ENCODE assay signal across 8 cellular contexts in genomic region chr9:83706703-83707517, GRCh38. TPM values are rescaled to one million over a fixed set of nuclear protein-coding genes. Genes with fewer than 3 reads are reported as not detected.
A peak's percentile ranks its signal among the peaks of the same experiment; 100 is the strongest.
DNase-seq lines count a peak whose midpoint lies in the region; ATAC-seq and TF ChIP-seq lines count a peak whose summit lies in the region.

No MANE protein-coding gene starts in this region.

- ATAC-seq in HG02943 (IDR thresholded peaks at IDR 0.05; ENCODE audit: low read depth, unreplicated experiment): peak; percentile 23

- H3K27me3 ChIP-seq in neural progenitor cell (no peaks in the 10 kb centered on the region), subcutaneous abdominal adipose tissue (ENCODE audit: control insufficient read depth in 5 of 5, insufficient read depth in 4 of 5, low read length in 5 of 5) (no peaks in the 10 kb centered on the region)

- H3K4me1 Mint-ChIP-seq in activated T-cell treated with anti-CD3 and anti-CD28 coated beads, Interleukin-2, amount 50 U/mL, for 24 hours (ENCODE audit: low read depth): peaks cover 54% of the 10 kb centered on the region
- H3K4me1 Mint-ChIP-seq in neural progenitor cell: peaks cover 27% of the 10 kb centered on the region

- H3K27ac ChIP-seq in neural progenitor cell (peak overlapping the region; percentile 99), subcutaneous abdominal adipose tissue (ENCODE audit: low read depth, low read length) (peak overlapping the region; percentile 100)

- no peaks in the 10 kb centered on the region for H3K27me3 Mint-ChIP-seq in activated T-cell treated with anti-CD3 and anti-CD28 coated beads, Interleukin-2, amount 50 U/mL, for 24 hours
- no peaks in the 10 kb centered on the region for H3K27me3 Mint-ChIP-seq in neural progenitor cell (ENCODE audit: insufficient read depth, low read depth)

- peaks cover 52% of the 10 kb centered on the region for H3K36me3 Mint-ChIP-seq in activated T-cell treated with anti-CD3 and anti-CD28 coated beads, Interleukin-2, amount 50 U/mL, for 24 hours (ENCODE audit: low read depth)
- peaks cover 23% of the 10 kb centered on the region for H3K36me3 Mint-ChIP-seq in neural progenitor cell

- peak overlapping the region; percentile 98 for H3K4me2 ChIP-seq in neural progenitor cell

- H3K4me3 ChIP-seq in fibroblast of mammary gland (ENCODE audit: control insufficient read depth, low read depth, low read length) (peak overlapping the region; percentile 79), neural progenitor cell (peak overlapping the region; percentile 77), subcutaneous abdominal adipose tissue (ENCODE audit: low read depth in 1 of 5, low read length in 5 of 5) (peak overlapping the region; percentile 76 to 94 (median 92))

- DNase-seq in NCI-H510A treated with DMSO at 0.1 percent for 48 hours (lab: John Stamatoyannopoulos, UW): peak; percentile 32
- DNase-seq in NCI-H510A (lab: John Stamatoyannopoulos, UW): no peak
- peak; percentile 3 for DNase-seq in NCI-H345 treated with DMSO at 0.1 percent for 48 hours (lab: John Stamatoyannopoulos, UW; ENCODE audit: unreplicated experiment)
- peak; percentile 79 for DNase-seq in activated T-cell treated with anti-CD3 and anti-CD28 coated beads, Interleukin-2, amount 50 U/mL, for 24 hours
- no peak for DNase-seq in fibroblast of mammary gland (ENCODE audit: low read depth)
- peak; percentile 90 for DNase-seq in neural progenitor cell (ENCODE audit: low spot score)

- no peaks in the 10 kb centered on the region for H3K36me3 ChIP-seq in neural progenitor cell
- no peaks in the 10 kb centered on the region for H3K36me3 ChIP-seq in subcutaneous abdominal adipose tissue (ENCODE audit: control insufficient read depth in 5 of 5, insufficient read depth in 5 of 5, low read length in 5 of 5)

- H3K9ac ChIP-seq in neural progenitor cell: peak overlapping the region; percentile 90
- H3K9ac ChIP-seq in subcutaneous abdominal adipose tissue (ENCODE audit: low read length in 5 of 5): peak overlapping the region; percentile 63 to 100 (median 98)

- H3K4me3 Mint-ChIP-seq in activated T-cell treated with anti-CD3 and anti-CD28 coated beads, Interleukin-2, amount 50 U/mL, for 24 hours: peak overlapping the region; percentile 84
- H3K4me3 Mint-ChIP-seq in neural progenitor cell: peak overlapping the region; percentile 90

- H4K20me1 ChIP-seq in neural progenitor cell (ENCODE audit: low read depth): peaks cover 36% of the 10 kb centered on the region

- peak overlapping the region; percentile 100 for H3K27ac Mint-ChIP-seq in activated T-cell treated with anti-CD3 and anti-CD28 coated beads, Interleukin-2, amount 50 U/mL, for 24 hours
- H3K27ac Mint-ChIP-seq in neural progenitor cell: peak overlapping the region; percentile 81

- peaks cover 66% of the 10 kb centered on the region for H3K79me2 ChIP-seq in neural progenitor cell (ENCODE audit: low read depth)

- H3K4me1 ChIP-seq in neural progenitor cell: peaks cover 15% of the 10 kb centered on the region
- H3K4me1 ChIP-seq in subcutaneous abdominal adipose tissue (ENCODE audit: control insufficient read depth in 5 of 5, insufficient read depth in 5 of 5, low read length in 5 of 5): peaks cover 3 to 40% (median 31%) of the 10 kb centered on the region in 5 donors

- no peaks in the 10 kb centered on the region for H3K9me3 Mint-ChIP-seq in activated T-cell treated with anti-CD3 and anti-CD28 coated beads, Interleukin-2, amount 50 U/mL, for 24 hours
- H3K9me3 Mint-ChIP-seq in neural progenitor cell: peaks cover 10% of the 10 kb centered on the region

- H3K9me3 ChIP-seq in neural progenitor cell (ENCODE audit: low read depth) (no peaks in the 10 kb centered on the region), subcutaneous abdominal adipose tissue (ENCODE audit: control insufficient read depth in 5 of 5, low read length in 5 of 5) (no peaks in the 10 kb centered on the region)

- H2AFZ ChIP-seq in neural progenitor cell (replicated peaks): peak overlapping the region; percentile 35

- TF ChIP-seq CTCF in fibroblast of mammary gland (conservative IDR thresholded peaks at IDR 0.05; ENCODE audit: control insufficient read depth, insufficient read depth, low read depth, low read length) (no peak), neural progenitor cell (IDR thresholded peaks at IDR 0.05) (no peak)

- H3F3A ChIP-seq in neural progenitor cell (ENCODE audit: low read depth): peaks cover 5% of the 10 kb centered on the region

RNA-seq across cellular contexts. Expression of gene UBQLN1, which starts 0.8 kb away (rescaled TPM):
- total RNA-seq in neural progenitor cell (ENCODE audit: low replicate concordance): 130 and 143 TPM in 2 replicates

Comparison
In these comparisons a context has a peak if more than half of its experiments do, and no peak if none do; other contexts are left out.
1. DNase-seq: peak in NCI-H510A treated with DMSO at 0.1 percent for 48 hours (single experiment), NCI-H345 treated with DMSO at 0.1 percent for 48 hours (single experiment), activated T-cell treated with anti-CD3 and anti-CD28 coated beads, Interleukin-2, amount 50 U/mL, for 24 hours (single experiment) and neural progenitor cell (single experiment); none in NCI-H510A (single experiment) and fibroblast of mammary gland (single experiment).
2. Peak in every context shown above with its lines, with median percentiles within 50 percentile points of each other: H3K4me3 ChIP-seq.